In genomic region chr14:71321556-71322315, GRCh38 we compare ENCODE assay signal across 8 cellular contexts. TPM values are rescaled to one million over a fixed set of nuclear protein-coding genes. Genes with fewer than 3 reads are reported as not detected.
A peak's percentile ranks its signal among the peaks of the same experiment; 100 is the strongest.
DNase-seq lines count a peak whose midpoint lies in the region; ATAC-seq, FAIRE-seq and TF ChIP-seq lines count a peak whose summit lies in the region.

No MANE protein-coding gene starts in this region.

- no peaks in the 10 kb centered on the region for H3K9me3 Mint-ChIP-seq in stimulated activated effector memory CD8-positive, alpha-beta T cell treated with anti-CD3 and anti-CD28 coated beads, Interleukin-12 subunit alpha, Interleukin-12 subunit beta, amount 100 ng/mL, for 72 hours

- H3K4me1 Mint-ChIP-seq in stimulated activated effector memory CD8-positive, alpha-beta T cell treated with anti-CD3 and anti-CD28 coated beads, Interleukin-12 subunit alpha, Interleukin-12 subunit beta, amount 100 ng/mL, for 72 hours = peaks cover 58% of the 10 kb centered on the region

- intact Hi-C loops in K562 (cut with micrococcal nuclease) = loop anchor here (2.0 to 10.0 kb wide), 5 partner anchors 41 to 431 kb away; no protein-coding TSS in a partner anchor

- ATAC-seq in GM21390 (IDR thresholded peaks at IDR 0.05; ENCODE audit: unreplicated experiment) = peak; percentile 0
- no peak for ATAC-seq in K562
- ATAC-seq in stimulated activated effector memory CD8-positive, alpha-beta T cell treated with anti-CD3 and anti-CD28 coated beads, Interleukin-12 subunit alpha, Interleukin-12 subunit beta, amount 100 ng/mL, for 72 hours = no peak
- no peak for ATAC-seq in GM18873 (IDR thresholded peaks at IDR 0.05; ENCODE audit: low FRiP score, unreplicated experiment)

- no TSS peak for BruUV-seq in K562 (replicated peaks; lab: Mats Ljungman, UMichigan)

- H3K36me3 Mint-ChIP-seq in stimulated activated effector memory CD8-positive, alpha-beta T cell treated with anti-CD3 and anti-CD28 coated beads, Interleukin-12 subunit alpha, Interleukin-12 subunit beta, amount 100 ng/mL, for 72 hours = peaks cover 39% of the 10 kb centered on the region

- peak overlapping the region; percentile 68 to 95 for H3K9ac ChIP-seq in K562 (ENCODE audit: insufficient read depth in 1 of 2, low read depth in 2 of 2, low read length in 2 of 2)

- DNase-seq in AG08396 (ENCODE audit: low spot score) (peak; percentile 19), NCI-H524 treated with DMSO at 0.1 percent for 48 hours (lab: John Stamatoyannopoulos, UW) (peak; percentile 31), K562 (ENCODE audit: extremely low read depth in 1 of 4, low spot score in 3 of 4) (peak in 1 of 4 experiments; percentile 30), inferior parietal cortex (ENCODE audit: extremely low spot score) (peak; percentile 52)
- no peak for DNase-seq in stimulated activated effector memory CD8-positive, alpha-beta T cell treated with anti-CD3 and anti-CD28 coated beads, Interleukin-12 subunit alpha, Interleukin-12 subunit beta, amount 100 ng/mL, for 72 hours (ENCODE audit: low spot score in 2 of 2)
- DNase-seq in stimulated activated CD4-positive, alpha-beta T cell treated with anti-CD3 and anti-CD28 coated beads, Interleukin-4, amount 100 ng/mL, for 24 hours = no peak

- CTCF ChIA-PET in K562 (lab: Yijun Ruan, JAX; ENCODE audit: low intra/inter-chr PET ratio) = no interaction called here

- TF ChIP-seq EP300 in K562 (IDR thresholded peaks at IDR 0.05; ENCODE audit: low read length) = no peak

- TF ChIP-seq RAD21 in K562 (CRISPR knock-in tag; conservative IDR thresholded peaks at IDR 0.05 in 1 of 2, IDR thresholded peaks at IDR 0.05 in 1 of 2) = no peak

- POLR2A ChIA-PET in K562 (lab: Yijun Ruan, JAX) = interaction anchor here (0.7 to 1.0 kb wide), 5 partner anchors 40 to 1705 kb away, joined by 3 read pairs; partner anchors contain the start of gene ZFYVE1

- no peaks in the 10 kb centered on the region for H3K9me1 ChIP-seq in K562 (ENCODE audit: control insufficient read depth, insufficient read depth, low read length)

- peak overlapping the region; percentile 70 for H3K4me2 ChIP-seq in K562 (ENCODE audit: insufficient read depth, low read length)

- 2% methylated on average over 23 of the region's 26 CpGs for WGBS in K562 (ENCODE audit: insufficient coverage, low coverage, missing lambda C conversion rate)

- in situ Hi-C loops in K562 (cut with MboI) = no loop called here

- H3K27ac Mint-ChIP-seq in stimulated activated effector memory CD8-positive, alpha-beta T cell treated with anti-CD3 and anti-CD28 coated beads, Interleukin-12 subunit alpha, Interleukin-12 subunit beta, amount 100 ng/mL, for 72 hours = peak overlapping the region; percentile 88

- no peak for TF ChIP-seq POLR2A in K562 (conservative IDR thresholded peaks at IDR 0.05)

- peak overlapping the region; percentile 85; the same call in 1 of the 3 replicates for H3K27ac ChIP-seq in K562 (ENCODE audit: extremely low read depth, low read depth, low read length)

- H4K20me1 ChIP-seq in K562 (replicated peaks; ENCODE audit: control insufficient read depth, insufficient read depth, low read length) = no peaks in the 10 kb centered on the region; the same call in 1 of the 2 replicates

- H3K27me3 ChIP-seq in K562 (ENCODE audit: control insufficient read depth in 2 of 2, insufficient read depth in 2 of 2, low read length in 2 of 2) = no peaks in the 10 kb centered on the region

- H3K79me2 ChIP-seq in K562 (ENCODE audit: control insufficient read depth, insufficient read depth, low read length) = peaks cover 18% of the 10 kb centered on the region; the same call in 2 of the 3 replicates

- no peak for TF ChIP-seq CTCF in K562 (IDR thresholded peaks at IDR 0.05 in 2 of 3, conservative IDR thresholded peaks at IDR 0.05 in 1 of 3; ENCODE audit: insufficient read depth in 2 of 3, low read depth in 1 of 3, low read length in 3 of 3)

- peak overlapping the region; percentile 92 for H3K4me3 Mint-ChIP-seq in stimulated activated effector memory CD8-positive, alpha-beta T cell treated with anti-CD3 and anti-CD28 coated beads, Interleukin-12 subunit alpha, Interleukin-12 subunit beta, amount 100 ng/mL, for 72 hours

- H3K36me3 ChIP-seq in K562 (ENCODE audit: control insufficient read depth, insufficient read depth, low read length) = no peaks in the 10 kb centered on the region

- H3K9me3 ChIP-seq in K562 (replicated peaks; ENCODE audit: control insufficient read depth, insufficient read depth, low read depth, low read length) = no peaks in the 10 kb centered on the region

- H2AFZ ChIP-seq in K562 (ENCODE audit: low read depth, low read length) = peak overlapping the region; percentile 67

- peak overlapping the region; percentile 81 for H3K4me3 ChIP-seq in K562

- FAIRE-seq in K562 (lab: Jason Lieb, UNC) = peak; percentile 56

- H3K4me1 ChIP-seq in K562 (replicated peaks in 1 of 2; ENCODE audit: control insufficient read depth in 2 of 2, insufficient read depth in 2 of 2, low read length in 2 of 2) = peaks cover 6 to 13% of the 10 kb centered on the region in 2 experiments

TF ChIP-seq in K562, 482 proteins besides CTCF, POLR2A, EP300 and RAD21:
- peak; percentile 24 to 37; a peak in 2 of 4 replicates for TF ChIP-seq NRF1 (conservative IDR thresholded peaks at IDR 0.05 in 1 of 2, IDR thresholded peaks at IDR 0.05 in 1 of 2)
- no peak for TF ChIP-seq ZNF699 (CRISPR knock-in tag; IDR thresholded peaks at IDR 0.05; ENCODE audit: insufficient replicate concordance)
- TF ChIP-seq SRSF3 (IDR thresholded peaks at IDR 0.05; ENCODE audit: insufficient read depth, low read length) = no peak
- no peak for TF ChIP-seq GATA2 (CRISPR knock-in tag; IDR thresholded peaks at IDR 0.05)
- TF ChIP-seq HDGF (IDR thresholded peaks at IDR 0.05) = no peak
- TF ChIP-seq NFIC (IDR thresholded peaks at IDR 0.05) = 0 out of 2 replicates have a peak, but pooled peaks have one; percentile 7

RNA-seq across cellular contexts. Expression of gene SIPA1L1, which starts 1.5 kb away (rescaled TPM):
- 18.6 and 34.7 TPM in 2 replicates for total RNA-seq in K562 (2011; cell fraction: chromatin; rRNA removed; ENCODE audit: low replicate concordance)
- total RNA-seq in K562 (2011; cell fraction: nucleolus; rRNA removed) = 9.0 and 14.1 TPM in 2 replicates
- 16.6 and 22.6 TPM in 2 replicates for total RNA-seq in K562 (2011; cell fraction: nucleoplasm; rRNA removed)
- 5.5 and 6.2 TPM in 2 replicates for total RNA-seq in K562 (2014; rRNA removed)
- total RNA-seq in K562 (2014; rRNA removed; fragmentation: Illumina TruSeq; extraction: Trizol) = 8.7 and 9.8 TPM in 2 replicates
- total RNA-seq in K562 (2015; rRNA removed; fragmentation: Illumina TruSeq; extraction: Trizol) = 12.2 and 12.6 TPM in 2 replicates
- 14.1 and 15.0 TPM in 2 replicates for total RNA-seq in K562 (2021)
- 4.9 and 5.9 TPM in 2 replicates for polyA plus RNA-seq in K562 (2011; rRNA removed)
- 4.3 and 5.9 TPM in 2 replicates for polyA plus RNA-seq in K562 (2011; cell fraction: cytosol; rRNA removed)
- 15.3 and 16.6 TPM in 2 replicates for polyA plus RNA-seq in K562 (2011; cell fraction: nucleus; rRNA removed)
- polyA plus RNA-seq in K562 (2012) = 15.0 and 16.8 TPM in 2 replicates
- polyA plus RNA-seq in K562 (2014; fragmentation: Illumina TruSeq; extraction: Trizol) = 12.5 and 13.2 TPM in 2 replicates
- polyA plus RNA-seq in K562 (2014; fragmentation: Nextera tagmentation; extraction: Ambion mirVana) = 1 to 10 TPM; 3.4 to 3.9 TPM
- polyA plus RNA-seq in K562 (2014; rRNA removed) = 7.7 and 8.0 TPM in 2 replicates
- polyA minus RNA-seq in K562 (2011; rRNA and poly(A)+ RNA removed) = 17.9 and 19.0 TPM in 2 replicates
- 6.0 and 7.1 TPM in 2 replicates for polyA minus RNA-seq in K562 (2011; cell fraction: cytosol; rRNA and poly(A)+ RNA removed)
- polyA minus RNA-seq in K562 (2011; cell fraction: nucleus; rRNA and poly(A)+ RNA removed) = 12.0 and 14.1 TPM in 2 replicates

Comparison
In these comparisons a context has a peak if more than half of its experiments do, and no peak if none do; other contexts are left out.
1. DNase-seq: peak in AG08396 (single experiment), NCI-H524 treated with DMSO at 0.1 percent for 48 hours (single experiment) and inferior parietal cortex (single experiment); none in stimulated activated effector memory CD8-positive, alpha-beta T cell treated with anti-CD3 and anti-CD28 coated beads, Interleukin-12 subunit alpha, Interleukin-12 subunit beta, amount 100 ng/mL, for 72 hours (0 of 2) and stimulated activated CD4-positive, alpha-beta T cell treated with anti-CD3 and anti-CD28 coated beads, Interleukin-4, amount 100 ng/mL, for 24 hours (single experiment).